Comparison of ENCODE assay signal across 1 cellular context in genomic region chr17:45308016-45308365, GRCh38.
TF ChIP-seq lines count a peak whose summit lies in the region.

No MANE protein-coding gene starts in this region.

TF ChIP-seq in WTC11, 78 proteins besides CTCF, POLR2A, EP300 and RAD21 (continued from another document):
- TF ChIP-seq ZNF532 (CRISPR knock-in tag; IDR thresholded peaks at IDR 0.05; ENCODE audit: borderline replicate concordance) (no peak), USF1 (CRISPR knock-in tag; IDR thresholded peaks at IDR 0.05) (no peak), IRF1 (CRISPR knock-in tag; IDR thresholded peaks at IDR 0.05) (no peak), SMAD4 (CRISPR knock-in tag; IDR thresholded peaks at IDR 0.05) (no peak), ZNF416 (CRISPR knock-in tag; IDR thresholded peaks at IDR 0.05) (no peak), FOXJ3 (CRISPR knock-in tag; IDR thresholded peaks at IDR 0.05; ENCODE audit: borderline replicate concordance) (no peak), FOXK1 (CRISPR knock-in tag; IDR thresholded peaks at IDR 0.05) (no peak)
- TF ChIP-seq, protein P1, sequence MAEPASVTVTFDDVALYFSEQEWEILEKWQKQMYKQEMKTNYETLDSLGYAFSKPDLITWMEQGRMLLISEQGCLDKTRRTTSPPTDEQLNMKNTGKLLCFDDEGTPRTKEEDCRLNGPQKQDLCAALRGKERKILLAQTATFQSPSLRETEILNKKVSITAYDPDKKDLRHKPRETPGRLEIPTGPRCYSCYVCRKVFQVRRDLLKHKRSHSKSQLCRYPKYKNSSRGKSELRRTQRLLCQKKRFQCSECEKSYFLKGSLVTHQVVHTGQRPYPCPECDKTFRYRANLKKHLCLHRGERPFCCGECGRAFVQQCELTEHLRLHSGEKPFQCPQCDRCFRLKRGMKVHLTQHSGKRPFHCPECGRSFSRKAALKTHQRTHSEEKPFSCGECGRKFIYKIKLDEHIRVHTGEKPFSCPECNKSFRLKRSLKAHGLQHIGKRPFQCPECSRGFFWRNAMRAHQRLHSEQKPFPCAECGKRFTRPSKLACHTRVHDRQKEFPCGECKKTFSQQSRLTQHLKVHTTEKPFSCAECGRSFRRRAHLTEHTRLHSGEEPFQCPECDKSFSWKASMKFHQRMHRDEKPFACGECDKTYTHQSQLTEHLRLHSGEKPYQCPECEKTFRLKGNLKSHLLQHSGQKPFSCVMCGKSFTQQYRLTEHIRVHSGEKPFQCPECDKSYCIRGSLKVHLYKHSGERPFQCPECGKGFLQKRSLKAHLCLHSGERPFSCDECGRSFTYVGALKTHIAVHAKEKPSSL (CRISPR knock-in tag; conservative IDR thresholded peaks at IDR 0.05): no peak
